In genomic region chr17:16287563-16288027, GRCh38 we compare ENCODE assay signal across 8 cellular contexts.
DNase-seq lines count a peak whose midpoint lies in the region; ATAC-seq and TF ChIP-seq lines count a peak whose summit lies in the region.

No MANE protein-coding gene starts in this region.

- no peaks in the 10 kb centered on the region for H3K27me3 ChIP-seq in OCI-LY3 (ENCODE audit: low read depth, low read length)

- H3K4me1 ChIP-seq in OCI-LY3 (ENCODE audit: low read length) = peaks cover 48% of the 10 kb centered on the region

- H2AFZ ChIP-seq in OCI-LY3 (ENCODE audit: low read depth, low read length) = 0 out of 2 replicates have a peak overlapping the region, but pooled peaks have one; percentile 30

- H3K36me3 ChIP-seq in OCI-LY3 (replicated peaks; ENCODE audit: low read depth, low read length) = no peaks in the 10 kb centered on the region

- no peak for TF ChIP-seq CTCF in GM20000 (IDR thresholded peaks at IDR 0.05; ENCODE audit: extremely low read depth, missing control alignments)
- no peak for TF ChIP-seq CTCF in OCI-LY3 (IDR thresholded peaks at IDR 0.05; ENCODE audit: low read depth, low read length)

- H3K27ac ChIP-seq in OCI-LY3 (ENCODE audit: low read length) (peak overlapping the region; percentile 99), caudate nucleus (ENCODE audit: low read depth, low read length) (peak overlapping the region; percentile 19)

- no peaks in the 10 kb centered on the region for H3K9me3 ChIP-seq in OCI-LY3 (ENCODE audit: insufficient read depth, low read length)

- ATAC-seq in GM18520 (IDR thresholded peaks at IDR 0.05; ENCODE audit: unreplicated experiment) = no peak

- H3K79me2 ChIP-seq in OCI-LY3 (ENCODE audit: low read length) = no peaks in the 10 kb centered on the region

- H4K20me1 ChIP-seq in OCI-LY3 (ENCODE audit: insufficient read depth, low read length) = no peaks in the 10 kb centered on the region

- peak overlapping the region; percentile 71 for H3K4me3 ChIP-seq in OCI-LY3 (ENCODE audit: low read length)

- peak overlapping the region; percentile 94 for H3K4me2 ChIP-seq in OCI-LY3 (ENCODE audit: low read length)

- peak; percentile 75 for DNase-seq in A172 (ENCODE audit: low spot score)
- peak; percentile 43 for DNase-seq in GM20000 (ENCODE audit: low spot score)
- DNase-seq in caudate nucleus (lab: John Stamatoyannopoulos, UW) = peak in 6 of 61 donors; percentile 2 to 62 (median 13)
- DNase-seq in middle frontal gyrus (ENCODE audit: extremely low spot score, low spot score) = peak; percentile 48
- no peak for DNase-seq in NCI-H1048 (lab: John Stamatoyannopoulos, UW)
- DNase-seq in iPS-NIHi7 (ENCODE audit: extremely low spot score) = no peak

- H3K9ac ChIP-seq in OCI-LY3 (ENCODE audit: low read length) = peak overlapping the region; percentile 74

Comparison
In these comparisons a context has a peak if more than half of its experiments do, and no peak if none do; other contexts are left out.
1. DNase-seq: peak in A172 (single experiment), GM20000 (single experiment) and middle frontal gyrus (single experiment); none in NCI-H1048 (single experiment) and iPS-NIHi7 (single experiment).